1 cellular context compared by ENCODE assay signal in the genomic region with DNA sequence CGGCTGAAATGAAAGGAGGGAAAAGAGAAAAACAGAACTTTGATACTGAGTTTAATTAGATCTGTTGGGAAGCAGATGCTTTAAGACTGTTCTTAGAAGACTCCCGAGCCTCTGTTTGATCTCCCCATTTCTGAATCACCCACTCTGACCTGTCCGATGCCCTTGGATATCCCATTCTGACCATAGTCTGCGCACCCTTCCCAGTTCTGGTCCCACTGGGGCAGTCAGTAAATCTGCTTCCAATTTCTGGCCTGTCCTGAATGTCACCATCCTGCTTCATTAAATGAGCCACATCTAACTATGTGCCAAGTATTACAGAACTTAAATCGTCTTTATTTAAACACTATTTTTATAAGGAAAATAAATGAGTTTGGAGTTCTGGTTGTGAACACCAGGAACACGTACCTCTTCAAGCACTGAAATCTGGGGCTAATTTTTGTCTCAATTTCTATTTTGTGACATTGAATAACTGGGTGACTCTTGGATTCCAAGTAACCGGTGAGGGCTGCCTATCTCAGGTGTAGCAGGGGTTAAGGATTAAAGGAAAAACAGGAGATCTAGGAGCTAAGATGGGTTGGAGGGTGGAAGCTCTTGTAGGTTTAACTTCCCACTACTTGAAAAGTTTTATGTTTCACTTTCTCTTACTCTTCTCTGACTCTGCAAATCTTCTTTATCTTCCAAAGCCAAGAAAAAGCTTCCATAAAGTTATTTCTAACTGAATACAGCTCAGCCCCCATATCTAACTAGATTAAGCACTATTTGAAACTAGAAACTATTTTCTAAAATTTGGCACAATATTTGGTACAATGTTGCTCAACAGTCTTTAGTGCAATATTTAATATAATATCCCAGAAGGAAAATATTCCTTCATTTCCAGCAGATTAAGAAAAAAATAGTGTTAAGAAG.
TF ChIP-seq lines count a peak whose summit lies in the region.

No MANE protein-coding gene starts in this region.

TF ChIP-seq in SK-N-SH, 30 proteins besides CTCF, POLR2A, EP300 and RAD21:
- TF ChIP-seq, protein P1, sequence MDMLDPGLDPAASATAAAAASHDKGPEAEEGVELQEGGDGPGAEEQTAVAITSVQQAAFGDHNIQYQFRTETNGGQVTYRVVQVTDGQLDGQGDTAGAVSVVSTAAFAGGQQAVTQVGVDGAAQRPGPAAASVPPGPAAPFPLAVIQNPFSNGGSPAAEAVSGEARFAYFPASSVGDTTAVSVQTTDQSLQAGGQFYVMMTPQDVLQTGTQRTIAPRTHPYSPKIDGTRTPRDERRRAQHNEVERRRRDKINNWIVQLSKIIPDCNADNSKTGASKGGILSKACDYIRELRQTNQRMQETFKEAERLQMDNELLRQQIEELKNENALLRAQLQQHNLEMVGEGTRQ (IDR thresholded peaks at IDR 0.05; ENCODE audit: borderline replicate concordance, low read depth, low read length): no peak
- TF ChIP-seq TCF12 (IDR thresholded peaks at IDR 0.05): no peak
- no peak for TF ChIP-seq NRF1 (IDR thresholded peaks at IDR 0.05; ENCODE audit: low read depth, low read length)
